In genomic region chr1:158818991-158819405, GRCh38 we compare ENCODE assay signal across 12 cellular contexts. TPM values are rescaled to one million over a fixed set of nuclear protein-coding genes. Genes with fewer than 3 reads are reported as not detected.
DNase-seq lines count a peak whose midpoint lies in the region; ATAC-seq lines count a peak whose summit lies in the region.
"Had no signal": no experiment of that assay in that cellular context is flagged by ENCODE, and none has a peak within 500 bp of the region (broad histone marks: within the 10 kb centered on the region; RNA-seq: fewer than 3 reads in every experiment).

No MANE protein-coding gene starts in this region.

- intact Hi-C loops in naive thymus-derived CD4-positive, alpha-beta T cell (cut with micrococcal nuclease): loop anchor here in 1 of 2 donors (2.0 to 10.0 kb wide), 2 partner anchors 114 to 256 kb away; partner anchors contain the start of gene AIM2

- CTCF ChIA-PET in naive thymus-derived CD4-positive, alpha-beta T cell (lab: Charles Lee): no interaction called here

- no peak overlapping the region for H3K27ac ChIP-seq in naive thymus-derived CD4-positive, alpha-beta T cell (ENCODE audit: low read depth, low read length)

- H3K36me3 ChIP-seq in naive thymus-derived CD4-positive, alpha-beta T cell (ENCODE audit: control insufficient read depth in 2 of 3, insufficient read depth in 3 of 3, low read length in 3 of 3): no peaks in the 10 kb centered on the region

- peaks cover 0 to 23% of the 10 kb centered on the region in 2 donors for H3K4me1 ChIP-seq in naive thymus-derived CD4-positive, alpha-beta T cell (ENCODE audit: control insufficient read depth in 2 of 2, insufficient read depth in 2 of 2, low read length in 2 of 2)

- DNase-seq in anterior cingulate cortex (lab: John Stamatoyannopoulos, UW): peak in 34 of 58 donors; percentile 1 to 77 (median 30)
- DNase-seq in naive thymus-derived CD4-positive, alpha-beta T cell: no peak
- DNase-seq in NCI-H128 (lab: John Stamatoyannopoulos, UW; ENCODE audit: unreplicated experiment): no peak
- DNase-seq in cerebellar cortex (ENCODE audit: low spot score): no peak
- no peak for DNase-seq in epidermal melanocyte (ENCODE audit: insufficient read length, low spot score)
- no peak for DNase-seq in stimulated activated CD4-positive, alpha-beta T cell treated with anti-CD3 and anti-CD28 coated beads, Interleukin-2, amount 100 ng/mL, for 24 hours
- DNase-seq: DMS 273 treated with DMSO at 0.1 percent for 48 hours, substantia nigra had no signal

- POLR2A ChIA-PET in naive thymus-derived CD4-positive, alpha-beta T cell (lab: Charles Lee): no interaction called here

- no peaks in the 10 kb centered on the region for H3K9me3 ChIP-seq in naive thymus-derived CD4-positive, alpha-beta T cell (ENCODE audit: control insufficient read depth in 2 of 3, low read length in 3 of 3)

- ATAC-seq in GM18498 (IDR thresholded peaks at IDR 0.05; ENCODE audit: unreplicated experiment): peak; percentile 22
- ATAC-seq in HG02610 (IDR thresholded peaks at IDR 0.05; ENCODE audit: unreplicated experiment): peak; percentile 11
- peak; percentile 31 for ATAC-seq in naive thymus-derived CD4-positive, alpha-beta T cell

- peaks cover 0 to 12% (median 0%) of the 10 kb centered on the region in 5 donors for H3K36me3 Mint-ChIP-seq in naive thymus-derived CD4-positive, alpha-beta T cell

- peaks cover 0 to 13% (median 8%) of the 10 kb centered on the region in 5 donors for H3K27me3 Mint-ChIP-seq in naive thymus-derived CD4-positive, alpha-beta T cell

- H3K9me3 Mint-ChIP-seq in naive thymus-derived CD4-positive, alpha-beta T cell: peaks cover 0 to 7% (median 0%) of the 10 kb centered on the region in 11 donors

- H3K4me3 ChIP-seq in naive thymus-derived CD4-positive, alpha-beta T cell (ENCODE audit: low read length): no peak overlapping the region

- peak overlapping the region in 1 of 10 donors; percentile 86 for H3K4me3 Mint-ChIP-seq in naive thymus-derived CD4-positive, alpha-beta T cell
- H3K4me3 Mint-ChIP-seq: neural crest cell had no signal

- no peaks in the 10 kb centered on the region for H3K27me3 ChIP-seq in naive thymus-derived CD4-positive, alpha-beta T cell (ENCODE audit: control insufficient read depth in 2 of 2, insufficient read depth in 2 of 2, low read length in 2 of 2)

- peak overlapping the region in 2 of 9 donors; percentile 18 to 88 for H3K27ac Mint-ChIP-seq in naive thymus-derived CD4-positive, alpha-beta T cell

- peaks cover 0 to 34% (median 9%) of the 10 kb centered on the region in 7 donors for H3K4me1 Mint-ChIP-seq in naive thymus-derived CD4-positive, alpha-beta T cell
- H3K4me1 Mint-ChIP-seq: neural crest cell had no signal

RNA-seq across cellular contexts. Expression of gene MNDA, which starts 12.2 kb away (rescaled TPM):
- total RNA-seq in naive thymus-derived CD4-positive, alpha-beta T cell: 100 to 1,000 TPM in 1 of 5 experiments, 1 to 10 TPM in 2, under 1 TPM in 1, not detected in 1; 0.70 to 104 (median 3.1) TPM
- polyA plus RNA-seq in naive thymus-derived CD4-positive, alpha-beta T cell: under 1 TPM; 0.18 to 0.67 TPM
- total RNA-seq: neural crest cell had no signal

RNA-seq across cellular contexts. Expression of gene OR6N2, which starts 38.0 kb away (rescaled TPM):
- total RNA-seq in naive thymus-derived CD4-positive, alpha-beta T cell: under 1 TPM in 1 of 5 experiments, not detected in 4; 0.17 TPM
- polyA plus RNA-seq in naive thymus-derived CD4-positive, alpha-beta T cell: not detected
- total RNA-seq: neural crest cell had no signal
- polyA plus RNA-seq: adipose tissue had no signal

RNA-seq across cellular contexts. Expression of gene OR6N1, which starts 47.0 kb away (rescaled TPM):
- total RNA-seq in naive thymus-derived CD4-positive, alpha-beta T cell: under 1 TPM in 1 of 5 experiments, not detected in 4; 0.37 TPM
- polyA plus RNA-seq in naive thymus-derived CD4-positive, alpha-beta T cell: not detected
- total RNA-seq: neural crest cell had no signal
- polyA plus RNA-seq: adipose tissue had no signal

Comparison
In these comparisons a context has a peak if more than half of its experiments do, and no peak if none do; other contexts are left out.
1. DNase-seq: peak in anterior cingulate cortex (34 of 58); none in naive thymus-derived CD4-positive, alpha-beta T cell (0 of 9), NCI-H128 (single experiment), cerebellar cortex (single experiment), epidermal melanocyte (single experiment) and stimulated activated CD4-positive, alpha-beta T cell treated with anti-CD3 and anti-CD28 coated beads, Interleukin-2, amount 100 ng/mL, for 24 hours (0 of 2).
2. Peak in every context shown above with its lines, with median percentiles within 50 percentile points of each other: ATAC-seq.